1 cellular context compared by ENCODE assay signal in the genomic region with DNA sequence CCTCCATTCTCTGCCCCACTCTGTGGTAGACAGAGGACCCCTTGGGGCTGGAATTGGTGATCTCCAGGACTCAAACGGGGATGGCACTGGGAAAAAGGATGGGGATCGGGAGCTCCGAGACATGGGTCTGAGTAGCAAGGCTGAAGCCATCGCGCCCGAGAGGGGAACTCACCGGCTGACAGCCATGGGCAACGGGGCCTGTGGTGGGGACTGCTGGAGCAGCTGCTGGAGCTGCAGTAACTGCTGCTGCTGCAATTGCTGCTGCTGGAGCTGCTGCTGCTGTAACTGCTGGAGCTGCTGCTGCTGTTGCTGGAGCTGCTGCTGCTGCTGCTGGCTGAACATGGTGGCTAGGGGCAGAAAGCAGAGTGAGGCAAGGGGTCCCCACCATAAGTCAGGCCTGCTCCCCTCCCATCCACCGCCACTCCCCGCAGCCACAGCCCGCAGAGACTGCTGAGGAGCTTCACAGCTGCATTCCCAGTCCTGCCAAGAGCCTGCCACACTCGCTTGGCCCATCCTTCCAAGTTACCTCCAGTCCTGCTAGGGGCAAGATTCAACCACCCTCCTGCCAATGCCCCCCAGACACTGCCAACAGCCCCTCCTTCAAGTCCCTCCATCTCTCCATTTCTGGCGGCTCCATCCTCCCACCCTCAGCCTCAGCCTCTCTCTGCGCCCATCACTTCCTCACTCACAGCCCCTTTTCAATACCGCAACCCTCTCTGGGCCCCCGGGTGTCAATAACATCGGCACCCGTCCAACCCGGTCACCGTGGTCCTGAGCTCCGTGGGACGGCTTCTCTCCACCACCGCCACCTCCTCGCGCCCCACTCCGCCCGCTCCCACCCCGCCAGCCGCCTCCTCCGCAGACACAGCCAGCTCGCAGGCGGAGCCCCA.
A peak's percentile ranks its signal among the peaks of the same experiment; 100 is the strongest.
TF ChIP-seq lines count a peak whose summit lies in the region.

No MANE protein-coding gene starts in this region.

TF ChIP-seq in K562, 482 proteins besides CTCF, POLR2A, EP300 and RAD21:
- TF ChIP-seq, protein P1, sequence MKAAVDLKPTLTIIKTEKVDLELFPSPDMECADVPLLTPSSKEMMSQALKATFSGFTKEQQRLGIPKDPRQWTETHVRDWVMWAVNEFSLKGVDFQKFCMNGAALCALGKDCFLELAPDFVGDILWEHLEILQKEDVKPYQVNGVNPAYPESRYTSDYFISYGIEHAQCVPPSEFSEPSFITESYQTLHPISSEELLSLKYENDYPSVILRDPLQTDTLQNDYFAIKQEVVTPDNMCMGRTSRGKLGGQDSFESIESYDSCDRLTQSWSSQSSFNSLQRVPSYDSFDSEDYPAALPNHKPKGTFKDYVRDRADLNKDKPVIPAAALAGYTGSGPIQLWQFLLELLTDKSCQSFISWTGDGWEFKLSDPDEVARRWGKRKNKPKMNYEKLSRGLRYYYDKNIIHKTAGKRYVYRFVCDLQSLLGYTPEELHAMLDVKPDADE (conservative IDR thresholded peaks at IDR 0.05; ENCODE audit: control insufficient read depth, low read depth, low read length), result peak; percentile 56; the same call in 1 of the 2 replicates
- TF ChIP-seq, protein P2, sequence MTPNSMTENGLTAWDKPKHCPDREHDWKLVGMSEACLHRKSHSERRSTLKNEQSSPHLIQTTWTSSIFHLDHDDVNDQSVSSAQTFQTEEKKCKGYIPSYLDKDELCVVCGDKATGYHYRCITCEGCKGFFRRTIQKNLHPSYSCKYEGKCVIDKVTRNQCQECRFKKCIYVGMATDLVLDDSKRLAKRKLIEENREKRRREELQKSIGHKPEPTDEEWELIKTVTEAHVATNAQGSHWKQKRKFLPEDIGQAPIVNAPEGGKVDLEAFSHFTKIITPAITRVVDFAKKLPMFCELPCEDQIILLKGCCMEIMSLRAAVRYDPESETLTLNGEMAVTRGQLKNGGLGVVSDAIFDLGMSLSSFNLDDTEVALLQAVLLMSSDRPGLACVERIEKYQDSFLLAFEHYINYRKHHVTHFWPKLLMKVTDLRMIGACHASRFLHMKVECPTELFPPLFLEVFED (CRISPR knock-in tag; conservative IDR thresholded peaks at IDR 0.05), result peak; percentile 98
- TF ChIP-seq ELF4 (CRISPR knock-in tag; IDR thresholded peaks at IDR 0.05) (peak; percentile 94), SPI1 (IDR thresholded peaks at IDR 0.05; ENCODE audit: borderline replicate concordance, low read depth, low read length) (peak; percentile 79), PHB (CRISPR knock-in tag; IDR thresholded peaks at IDR 0.05) (peak; percentile 53; the same call in 1 of the 2 replicates), ZNF75A (CRISPR knock-in tag; IDR thresholded peaks at IDR 0.05) (0 out of 2 replicates have a peak, but pooled peaks have one; percentile 16), JUN (IDR thresholded peaks at IDR 0.05; ENCODE audit: borderline replicate concordance, low read depth, low read length) (no peak), JUN (CRISPR knock-in tag; IDR thresholded peaks at IDR 0.05; ENCODE audit: borderline replicate concordance) (no peak), PHB2 (IDR thresholded peaks at IDR 0.05; ENCODE audit: low read depth) (no peak), CHD4 (IDR thresholded peaks at IDR 0.05; ENCODE audit: insufficient read depth, insufficient replicate concordance, low read depth, low read length, poor library complexity, severe bottlenecking) (no peak), OTX1 (CRISPR knock-in tag; IDR thresholded peaks at IDR 0.05) (peak; percentile 98), MAZ (CRISPR knock-in tag; conservative IDR thresholded peaks at IDR 0.05 in 1 of 2, IDR thresholded peaks at IDR 0.05 in 1 of 2) (no peak), DIDO1 (tag; IDR thresholded peaks at IDR 0.05; ENCODE audit: low read depth) (0 out of 2 replicates have a peak, but pooled peaks have one; percentile 17), WHSC1 (IDR thresholded peaks at IDR 0.05; ENCODE audit: low read length) (peak; percentile 48), NR4A1 (CRISPR knock-in tag; IDR thresholded peaks at IDR 0.05) (peak; percentile 55; the same call in 1 of the 2 replicates), NR4A1 (tag; IDR thresholded peaks at IDR 0.05) (no peak), CHD1 (IDR thresholded peaks at IDR 0.05; ENCODE audit: low read length) (peak; percentile 4), SMAD3 (CRISPR knock-in tag; conservative IDR thresholded peaks at IDR 0.05) (0 out of 2 replicates have a peak, but pooled peaks have one; percentile 28), KLF13 (tag; IDR thresholded peaks at IDR 0.05; ENCODE audit: borderline replicate concordance, low read depth) (0 out of 2 replicates have a peak, but pooled peaks have one; percentile 21), TAF7 (tag; IDR thresholded peaks at IDR 0.05) (0 out of 2 replicates have a peak, but pooled peaks have one; percentile 34), MYC (IDR thresholded peaks at IDR 0.05; ENCODE audit: low read depth, low read length) (no peak), MYC (CRISPR knock-in tag; IDR thresholded peaks at IDR 0.05; ENCODE audit: borderline replicate concordance, low read depth) (0 out of 2 replicates have a peak, but pooled peaks have one; percentile 27), ZNF165 (CRISPR knock-in tag; IDR thresholded peaks at IDR 0.05; ENCODE audit: borderline replicate concordance) (0 out of 2 replicates have a peak, but pooled peaks have one; percentile 19), SREBF1 (IDR thresholded peaks at IDR 0.05; ENCODE audit: borderline replicate concordance, low read depth, low read length) (0 out of 2 replicates have a peak, but pooled peaks have one; percentile 22)
- TF ChIP-seq, protein P3, sequence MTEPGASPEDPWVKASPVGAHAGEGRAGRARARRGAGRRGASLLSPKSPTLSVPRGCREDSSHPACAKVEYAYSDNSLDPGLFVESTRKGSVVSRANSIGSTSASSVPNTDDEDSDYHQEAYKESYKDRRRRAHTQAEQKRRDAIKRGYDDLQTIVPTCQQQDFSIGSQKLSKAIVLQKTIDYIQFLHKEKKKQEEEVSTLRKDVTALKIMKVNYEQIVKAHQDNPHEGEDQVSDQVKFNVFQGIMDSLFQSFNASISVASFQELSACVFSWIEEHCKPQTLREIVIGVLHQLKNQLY (CRISPR knock-in tag; conservative IDR thresholded peaks at IDR 0.05), result 0 out of 4 replicates have a peak, but pooled peaks of 1 of the 2 experiments have one; percentile 37
- TF ChIP-seq, protein P4, sequence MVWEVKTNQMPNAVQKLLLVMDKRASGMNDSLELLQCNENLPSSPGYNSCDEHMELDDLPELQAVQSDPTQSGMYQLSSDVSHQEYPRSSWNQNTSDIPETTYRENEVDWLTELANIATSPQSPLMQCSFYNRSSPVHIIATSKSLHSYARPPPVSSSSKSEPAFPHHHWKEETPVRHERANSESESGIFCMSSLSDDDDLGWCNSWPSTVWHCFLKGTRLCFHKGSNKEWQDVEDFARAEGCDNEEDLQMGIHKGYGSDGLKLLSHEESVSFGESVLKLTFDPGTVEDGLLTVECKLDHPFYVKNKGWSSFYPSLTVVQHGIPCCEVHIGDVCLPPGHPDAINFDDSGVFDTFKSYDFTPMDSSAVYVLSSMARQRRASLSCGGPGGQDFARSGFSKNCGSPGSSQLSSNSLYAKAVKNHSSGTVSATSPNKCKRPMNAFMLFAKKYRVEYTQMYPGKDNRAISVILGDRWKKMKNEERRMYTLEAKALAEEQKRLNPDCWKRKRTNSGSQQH (CRISPR knock-in tag; IDR thresholded peaks at IDR 0.05), result peak; percentile 93; the same call in 1 of the 2 replicates
- TF ChIP-seq, protein P5, sequence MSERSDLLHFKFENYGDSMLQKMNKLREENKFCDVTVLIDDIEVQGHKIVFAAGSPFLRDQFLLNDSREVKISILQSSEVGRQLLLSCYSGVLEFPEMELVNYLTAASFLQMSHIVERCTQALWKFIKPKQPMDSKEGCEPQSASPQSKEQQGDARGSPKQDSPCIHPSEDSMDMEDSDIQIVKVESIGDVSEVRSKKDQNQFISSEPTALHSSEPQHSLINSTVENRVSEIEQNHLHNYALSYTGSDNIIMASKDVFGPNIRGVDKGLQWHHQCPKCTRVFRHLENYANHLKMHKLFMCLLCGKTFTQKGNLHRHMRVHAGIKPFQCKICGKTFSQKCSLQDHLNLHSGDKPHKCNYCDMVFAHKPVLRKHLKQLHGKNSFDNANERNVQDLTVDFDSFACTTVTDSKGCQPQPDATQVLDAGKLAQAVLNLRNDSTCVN (CRISPR knock-in tag; IDR thresholded peaks at IDR 0.05), result peak; percentile 98
- TF ChIP-seq, protein P6, sequence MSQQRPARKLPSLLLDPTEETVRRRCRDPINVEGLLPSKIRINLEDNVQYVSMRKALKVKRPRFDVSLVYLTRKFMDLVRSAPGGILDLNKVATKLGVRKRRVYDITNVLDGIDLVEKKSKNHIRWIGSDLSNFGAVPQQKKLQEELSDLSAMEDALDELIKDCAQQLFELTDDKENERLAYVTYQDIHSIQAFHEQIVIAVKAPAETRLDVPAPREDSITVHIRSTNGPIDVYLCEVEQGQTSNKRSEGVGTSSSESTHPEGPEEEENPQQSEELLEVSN (IDR thresholded peaks at IDR 0.05; ENCODE audit: borderline replicate concordance in 1 of 2, extremely low read depth in 1 of 2, insufficient read depth in 1 of 2, insufficient read length in 1 of 2, low read depth in 1 of 2, low read length in 1 of 2, poor library complexity in 1 of 2, severe bottlenecking in 1 of 2), result no peak
- TF ChIP-seq, protein P7, sequence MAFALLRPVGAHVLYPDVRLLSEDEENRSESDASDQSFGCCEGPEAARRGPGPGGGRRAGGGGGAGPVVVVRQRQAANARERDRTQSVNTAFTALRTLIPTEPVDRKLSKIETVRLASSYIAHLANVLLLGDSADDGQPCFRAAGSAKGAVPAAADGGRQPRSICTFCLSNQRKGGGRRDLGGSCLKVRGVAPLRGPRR (CRISPR knock-in tag; IDR thresholded peaks at IDR 0.05), result 0 out of 2 replicates have a peak, but pooled peaks have one; percentile 40
- TF ChIP-seq, protein P8, sequence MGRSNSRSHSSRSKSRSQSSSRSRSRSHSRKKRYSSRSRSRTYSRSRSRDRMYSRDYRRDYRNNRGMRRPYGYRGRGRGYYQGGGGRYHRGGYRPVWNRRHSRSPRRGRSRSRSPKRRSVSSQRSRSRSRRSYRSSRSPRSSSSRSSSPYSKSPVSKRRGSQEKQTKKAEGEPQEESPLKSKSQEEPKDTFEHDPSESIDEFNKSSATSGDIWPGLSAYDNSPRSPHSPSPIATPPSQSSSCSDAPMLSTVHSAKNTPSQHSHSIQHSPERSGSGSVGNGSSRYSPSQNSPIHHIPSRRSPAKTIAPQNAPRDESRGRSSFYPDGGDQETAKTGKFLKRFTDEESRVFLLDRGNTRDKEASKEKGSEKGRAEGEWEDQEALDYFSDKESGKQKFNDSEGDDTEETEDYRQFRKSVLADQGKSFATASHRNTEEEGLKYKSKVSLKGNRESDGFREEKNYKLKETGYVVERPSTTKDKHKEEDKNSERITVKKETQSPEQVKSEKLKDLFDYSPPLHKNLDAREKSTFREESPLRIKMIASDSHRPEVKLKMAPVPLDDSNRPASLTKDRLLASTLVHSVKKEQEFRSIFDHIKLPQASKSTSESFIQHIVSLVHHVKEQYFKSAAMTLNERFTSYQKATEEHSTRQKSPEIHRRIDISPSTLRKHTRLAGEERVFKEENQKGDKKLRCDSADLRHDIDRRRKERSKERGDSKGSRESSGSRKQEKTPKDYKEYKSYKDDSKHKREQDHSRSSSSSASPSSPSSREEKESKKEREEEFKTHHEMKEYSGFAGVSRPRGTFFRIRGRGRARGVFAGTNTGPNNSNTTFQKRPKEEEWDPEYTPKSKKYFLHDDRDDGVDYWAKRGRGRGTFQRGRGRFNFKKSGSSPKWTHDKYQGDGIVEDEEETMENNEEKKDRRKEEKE (IDR thresholded peaks at IDR 0.05; ENCODE audit: borderline replicate concordance in 1 of 2, control insufficient read depth in 1 of 2, low read depth in 2 of 2, low read length in 1 of 2), result no peak; a peak in 1 of 4 replicates
